2 cellular contexts compared by ENCODE assay signal in the genomic region with DNA sequence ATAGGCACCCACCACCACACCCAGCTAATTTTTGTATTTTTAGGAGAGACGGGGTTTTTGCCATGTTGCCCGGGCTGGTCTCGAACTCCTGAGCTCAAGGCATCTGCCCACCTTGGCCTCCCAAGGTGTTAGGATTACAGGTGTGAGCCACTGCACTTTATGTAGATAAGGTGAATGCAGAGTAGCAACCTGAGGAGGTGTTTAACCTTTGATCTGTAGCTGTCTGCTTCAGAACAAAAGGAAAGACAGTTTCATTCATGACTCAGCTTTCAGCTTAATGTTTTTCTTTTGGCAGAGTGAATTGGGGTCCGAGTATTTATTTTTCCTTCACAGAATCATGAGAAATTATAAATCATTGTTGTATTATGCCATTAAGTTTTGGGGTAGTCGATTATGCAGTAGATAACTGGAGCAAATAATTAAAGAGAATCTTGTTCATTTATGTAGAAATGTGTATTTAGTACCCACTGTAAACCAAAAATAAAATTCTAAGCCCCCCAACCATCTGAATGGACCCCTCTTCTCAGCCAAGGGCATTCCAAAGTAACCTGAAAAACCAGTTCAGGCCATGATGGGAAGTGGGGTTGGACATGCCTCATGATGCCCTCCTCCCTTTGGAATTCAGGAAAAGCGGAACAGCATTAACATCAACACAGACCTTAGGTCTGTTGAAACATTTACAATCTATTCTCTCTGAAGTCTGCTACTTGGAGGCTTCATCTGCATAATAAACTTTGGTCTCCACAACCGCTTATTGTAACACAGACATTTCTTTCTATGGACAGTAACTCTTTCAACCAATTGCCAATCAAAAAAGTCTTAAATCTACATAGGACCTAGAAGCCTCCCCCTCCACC.
TF ChIP-seq lines count a peak whose summit lies in the region.

No MANE protein-coding gene starts in this region.

TF ChIP-seq in H1, 55 proteins besides CTCF, POLR2A, EP300 and RAD21 (continues in another document):
- no peak for TF ChIP-seq POLR2AphosphoS5 (IDR thresholded peaks at IDR 0.05; ENCODE audit: low read depth, low read length)
- TF ChIP-seq SRF (IDR thresholded peaks at IDR 0.05; ENCODE audit: low read depth, low read length): no peak
- TF ChIP-seq CHD2 (IDR thresholded peaks at IDR 0.05; ENCODE audit: low read length): 0 out of 2 replicates have a peak, but pooled peaks have one; percentile 17
- TF ChIP-seq TBP (IDR thresholded peaks at IDR 0.05; ENCODE audit: low read depth, low read length): no peak
- no peak for TF ChIP-seq KDM1A (IDR thresholded peaks at IDR 0.05; ENCODE audit: borderline replicate concordance, low read length)
- no peak for TF ChIP-seq NANOG (IDR thresholded peaks at IDR 0.05; ENCODE audit: insufficient read depth, low read depth, low read length, poor library complexity, severe bottlenecking)
- TF ChIP-seq, protein P1, sequence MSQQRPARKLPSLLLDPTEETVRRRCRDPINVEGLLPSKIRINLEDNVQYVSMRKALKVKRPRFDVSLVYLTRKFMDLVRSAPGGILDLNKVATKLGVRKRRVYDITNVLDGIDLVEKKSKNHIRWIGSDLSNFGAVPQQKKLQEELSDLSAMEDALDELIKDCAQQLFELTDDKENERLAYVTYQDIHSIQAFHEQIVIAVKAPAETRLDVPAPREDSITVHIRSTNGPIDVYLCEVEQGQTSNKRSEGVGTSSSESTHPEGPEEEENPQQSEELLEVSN (IDR thresholded peaks at IDR 0.05): no peak
- TF ChIP-seq SP2 (IDR thresholded peaks at IDR 0.05; ENCODE audit: low read length): no peak
- TF ChIP-seq SIRT6 (IDR thresholded peaks at IDR 0.05; ENCODE audit: low read length): no peak
- TF ChIP-seq BRCA1 (IDR thresholded peaks at IDR 0.05; ENCODE audit: low read depth, low read length): no peak
- no peak for TF ChIP-seq TAF1 (IDR thresholded peaks at IDR 0.05; ENCODE audit: low read depth, low read length)
- no peak for TF ChIP-seq RNF2 (IDR thresholded peaks at IDR 0.05; ENCODE audit: borderline replicate concordance, low read depth, low read length, missing control alignments, poor library complexity, severe bottlenecking)
- no peak for TF ChIP-seq JUN (IDR thresholded peaks at IDR 0.05; ENCODE audit: low read depth, low read length)
- no peak for TF ChIP-seq NRF1 (IDR thresholded peaks at IDR 0.05; ENCODE audit: low read depth, low read length)
- TF ChIP-seq GTF2F1 (IDR thresholded peaks at IDR 0.05; ENCODE audit: borderline replicate concordance, low read depth, low read length): no peak
- no peak for TF ChIP-seq SAP30 (IDR thresholded peaks at IDR 0.05; ENCODE audit: insufficient read depth, insufficient replicate concordance, low read length)
- TF ChIP-seq JUND (IDR thresholded peaks at IDR 0.05; ENCODE audit: low read length): no peak
- TF ChIP-seq KDM4A (IDR thresholded peaks at IDR 0.05; ENCODE audit: low read depth, low read length, severe bottlenecking): no peak
- TF ChIP-seq BCL11A (IDR thresholded peaks at IDR 0.05; ENCODE audit: low read depth in 2 of 2, low read length in 2 of 2): peak in 1 of 2 experiments; percentile 31
- TF ChIP-seq ASH2L (IDR thresholded peaks at IDR 0.05; ENCODE audit: low read length): peak; percentile 95
- TF ChIP-seq, protein P2, sequence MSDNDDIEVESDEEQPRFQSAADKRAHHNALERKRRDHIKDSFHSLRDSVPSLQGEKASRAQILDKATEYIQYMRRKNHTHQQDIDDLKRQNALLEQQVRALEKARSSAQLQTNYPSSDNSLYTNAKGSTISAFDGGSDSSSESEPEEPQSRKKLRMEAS (IDR thresholded peaks at IDR 0.05): peak; percentile 30; the same call in 1 of the 2 replicates
- no peak for TF ChIP-seq SIX5 (IDR thresholded peaks at IDR 0.05; ENCODE audit: low read depth, low read length)
- TF ChIP-seq CREB1 (IDR thresholded peaks at IDR 0.05): no peak
- peak; percentile 92 for TF ChIP-seq TEAD4 (IDR thresholded peaks at IDR 0.05; ENCODE audit: low read depth, low read length)
- TF ChIP-seq FOSL1 (IDR thresholded peaks at IDR 0.05; ENCODE audit: insufficient read depth, low read depth, low read length): no peak
- TF ChIP-seq RBBP5 (IDR thresholded peaks at IDR 0.05; ENCODE audit: borderline replicate concordance, low read depth, low read length): peak; percentile 69; the same call in 1 of the 2 replicates
- peak; percentile 94 for TF ChIP-seq SP1 (IDR thresholded peaks at IDR 0.05; ENCODE audit: low read depth, low read length)
- no peak for TF ChIP-seq CBX8 (IDR thresholded peaks at IDR 0.05; ENCODE audit: borderline replicate concordance, low read depth, low read length)

TF ChIP-seq in liver, 16 proteins besides CTCF, POLR2A, EP300 and RAD21:
- TF ChIP-seq FOXA2 (IDR thresholded peaks at IDR 0.05) (no peak), SP1 (IDR thresholded peaks at IDR 0.05) (peak; percentile 18)
